In genomic region chr11:117809236-117810055, GRCh38 we compare ENCODE assay signal across 1 cellular context.
A peak's percentile ranks its signal among the peaks of the same experiment; 100 is the strongest.
TF ChIP-seq lines count a peak whose summit lies in the region.

No MANE protein-coding gene starts in this region.

TF ChIP-seq in K562, 482 proteins besides CTCF, POLR2A, EP300 and RAD21 (continued from another document):
- TF ChIP-seq, protein P1, sequence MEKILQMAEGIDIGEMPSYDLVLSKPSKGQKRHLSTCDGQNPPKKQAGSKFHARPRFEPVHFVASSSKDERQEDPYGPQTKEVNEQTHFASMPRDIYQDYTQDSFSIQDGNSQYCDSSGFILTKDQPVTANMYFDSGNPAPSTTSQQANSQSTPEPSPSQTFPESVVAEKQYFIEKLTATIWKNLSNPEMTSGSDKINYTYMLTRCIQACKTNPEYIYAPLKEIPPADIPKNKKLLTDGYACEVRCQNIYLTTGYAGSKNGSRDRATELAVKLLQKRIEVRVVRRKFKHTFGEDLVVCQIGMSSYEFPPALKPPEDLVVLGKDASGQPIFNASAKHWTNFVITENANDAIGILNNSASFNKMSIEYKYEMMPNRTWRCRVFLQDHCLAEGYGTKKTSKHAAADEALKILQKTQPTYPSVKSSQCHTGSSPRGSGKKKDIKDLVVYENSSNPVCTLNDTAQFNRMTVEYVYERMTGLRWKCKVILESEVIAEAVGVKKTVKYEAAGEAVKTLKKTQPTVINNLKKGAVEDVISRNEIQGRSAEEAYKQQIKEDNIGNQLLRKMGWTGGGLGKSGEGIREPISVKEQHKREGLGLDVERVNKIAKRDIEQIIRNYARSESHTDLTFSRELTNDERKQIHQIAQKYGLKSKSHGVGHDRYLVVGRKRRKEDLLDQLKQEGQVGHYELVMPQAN (IDR thresholded peaks at IDR 0.05; ENCODE audit: borderline replicate concordance), result peak; percentile 72; the same call in 1 of the 2 replicates
- TF ChIP-seq RBM14 (IDR thresholded peaks at IDR 0.05; ENCODE audit: borderline replicate concordance, insufficient read depth, low read depth, low read length), result no peak
- TF ChIP-seq ZNF77 (CRISPR knock-in tag; IDR thresholded peaks at IDR 0.05), result no peak
- 0 out of 2 replicates have a peak, but pooled peaks have one; percentile 41 for TF ChIP-seq SNIP1 (IDR thresholded peaks at IDR 0.05; ENCODE audit: low read depth)
- TF ChIP-seq GATAD2A (IDR thresholded peaks at IDR 0.05), result peak; percentile 77; the same call in 1 of the 2 replicates
- no peak for TF ChIP-seq WHSC1 (IDR thresholded peaks at IDR 0.05; ENCODE audit: low read length)
- 0 out of 2 replicates have a peak, but pooled peaks have one; percentile 75 for TF ChIP-seq PHF21A (IDR thresholded peaks at IDR 0.05; ENCODE audit: borderline replicate concordance, low read depth)
- TF ChIP-seq BCOR (IDR thresholded peaks at IDR 0.05), result peak; percentile 10; the same call in 1 of the 2 replicates
- 0 out of 2 replicates have a peak, but pooled peaks have one; percentile 20 for TF ChIP-seq YBX1 (IDR thresholded peaks at IDR 0.05)
- 0 out of 2 replicates have a peak, but pooled peaks have one; percentile 65 for TF ChIP-seq TARDBP (IDR thresholded peaks at IDR 0.05)
- TF ChIP-seq MYBL2 (IDR thresholded peaks at IDR 0.05; ENCODE audit: low read depth), result peak; percentile 56; the same call in 1 of the 2 replicates
- no peak for TF ChIP-seq MYBL2 (CRISPR knock-in tag; IDR thresholded peaks at IDR 0.05; ENCODE audit: borderline replicate concordance)
- peak; percentile 85 for TF ChIP-seq ZBTB26 (CRISPR knock-in tag; IDR thresholded peaks at IDR 0.05)
- peak; percentile 78 for TF ChIP-seq EHMT2 (IDR thresholded peaks at IDR 0.05)
- TF ChIP-seq CHD1 (IDR thresholded peaks at IDR 0.05; ENCODE audit: low read length), result no peak
- 0 out of 2 replicates have a peak, but pooled peaks have one; percentile 62 for TF ChIP-seq DPF2 (IDR thresholded peaks at IDR 0.05)
- TF ChIP-seq ZNF584 (CRISPR knock-in tag; IDR thresholded peaks at IDR 0.05; ENCODE audit: low read depth), result no peak
- TF ChIP-seq SMARCE1 (IDR thresholded peaks at IDR 0.05), result 0 out of 2 replicates have a peak, but pooled peaks have one; percentile 39
- no peak for TF ChIP-seq ZNF408 (CRISPR knock-in tag; IDR thresholded peaks at IDR 0.05; ENCODE audit: low read depth)
- TF ChIP-seq HLTF (IDR thresholded peaks at IDR 0.05), result peak; percentile 89; the same call in 1 of the 2 replicates
- no peak for TF ChIP-seq MAFF (IDR thresholded peaks at IDR 0.05; ENCODE audit: low read length)
- 0 out of 2 replicates have a peak, but pooled peaks have one; percentile 75 for TF ChIP-seq TSC22D4 (tag; IDR thresholded peaks at IDR 0.05)
- peak; percentile 22; the same call in 1 of the 2 replicates for TF ChIP-seq BHLHE40 (IDR thresholded peaks at IDR 0.05; ENCODE audit: low read length)
- peak; percentile 99 for TF ChIP-seq ZBTB43 (CRISPR knock-in tag; IDR thresholded peaks at IDR 0.05)
- TF ChIP-seq SMC3 (conservative IDR thresholded peaks at IDR 0.05; ENCODE audit: insufficient read depth, low read depth, low read length), result peak; percentile 32; the same call in 1 of the 2 replicates
- 0 out of 2 replicates have a peak, but pooled peaks have one; percentile 2 for TF ChIP-seq JUND (IDR thresholded peaks at IDR 0.05; ENCODE audit: borderline replicate concordance, low read depth, low read length)
- no peak for TF ChIP-seq JUND (tag; IDR thresholded peaks at IDR 0.05; ENCODE audit: borderline replicate concordance, low read depth, low read length)
- no peak for TF ChIP-seq KDM2B (CRISPR knock-in tag; IDR thresholded peaks at IDR 0.05)
- TF ChIP-seq PRMT5 (CRISPR knock-in tag; IDR thresholded peaks at IDR 0.05), result no peak
- TF ChIP-seq, protein P2, sequence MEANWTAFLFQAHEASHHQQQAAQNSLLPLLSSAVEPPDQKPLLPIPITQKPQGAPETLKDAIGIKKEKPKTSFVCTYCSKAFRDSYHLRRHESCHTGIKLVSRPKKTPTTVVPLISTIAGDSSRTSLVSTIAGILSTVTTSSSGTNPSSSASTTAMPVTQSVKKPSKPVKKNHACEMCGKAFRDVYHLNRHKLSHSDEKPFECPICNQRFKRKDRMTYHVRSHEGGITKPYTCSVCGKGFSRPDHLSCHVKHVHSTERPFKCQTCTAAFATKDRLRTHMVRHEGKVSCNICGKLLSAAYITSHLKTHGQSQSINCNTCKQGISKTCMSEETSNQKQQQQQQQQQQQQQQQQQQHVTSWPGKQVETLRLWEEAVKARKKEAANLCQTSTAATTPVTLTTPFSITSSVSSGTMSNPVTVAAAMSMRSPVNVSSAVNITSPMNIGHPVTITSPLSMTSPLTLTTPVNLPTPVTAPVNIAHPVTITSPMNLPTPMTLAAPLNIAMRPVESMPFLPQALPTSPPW (CRISPR knock-in tag; IDR thresholded peaks at IDR 0.05), result peak; percentile 33; the same call in 1 of the 2 replicates
- no peak for TF ChIP-seq KDM1A (IDR thresholded peaks at IDR 0.05)
- peak in 1 of 2 experiments; percentile 81; a peak in 1 of 4 replicates for TF ChIP-seq CSDE1 (IDR thresholded peaks at IDR 0.05)
- TF ChIP-seq POLR2B (IDR thresholded peaks at IDR 0.05; ENCODE audit: low read depth, partially characterized antibody), result peak; percentile 27
TF ChIP-seq in K562: peak in this region for 74.
